Comparison of ENCODE assay signal across 23 cellular contexts in the genomic region with DNA sequence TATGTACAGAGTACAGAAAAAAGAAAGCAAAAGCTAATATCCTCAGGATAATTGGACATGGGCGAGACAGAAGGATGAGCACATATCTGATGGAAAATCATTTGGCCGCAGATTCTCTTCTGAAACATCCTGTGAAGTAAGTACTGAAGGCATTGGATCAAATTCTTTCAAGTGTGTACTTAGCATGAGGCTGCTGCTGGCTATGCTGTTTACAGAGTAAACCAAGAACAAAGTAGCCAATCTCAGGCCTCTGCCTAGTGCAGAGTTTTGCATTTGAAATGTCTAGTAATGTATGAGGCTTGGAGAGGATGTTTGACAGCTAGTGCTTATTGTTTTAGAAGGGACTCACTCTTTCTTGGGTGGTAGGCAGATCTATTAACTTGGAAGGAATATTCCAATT.
"Had no signal": no experiment of that assay in that cellular context is flagged by ENCODE, and none has a peak within 500 bp of the region (broad histone marks: within the 10 kb centered on the region; RNA-seq: fewer than 3 reads in every experiment).

No MANE protein-coding gene starts in this region.

- H3K36me3 ChIP-seq: adrenal gland, SJSA1 had no signal

- DNase-seq: activated CD4-positive, alpha-beta T cell treated with anti-CD3 and anti-CD28 coated beads for 4 hours; activated CD8-positive, alpha-beta memory T cell treated with anti-CD3 and anti-CD28 coated beads, Interleukin-2, amount 50 U/mL, for 4 hours; activated CD8-positive, alpha-beta T cell treated with anti-CD3 and anti-CD28 coated beads for 36 hours; activated gamma-delta T cell treated with Interleukin-2 at 50 U/mL for 16 hours; activated naive CD4-positive, alpha-beta T cell treated with anti-CD3 and anti-CD28 coated beads, Interleukin-2, amount 50 U/mL, for 16 hours; activated naive CD8-positive, alpha-beta T cell treated with anti-CD3 and anti-CD28 coated beads, Interleukin-2, amount 10 ng/mL, durations not matched to agents 7 days and 5 days; activated T-cell treated with anti-CD3 and anti-CD28 coated beads, Interleukin-2, amount 50 U/mL, for 72 hours; adrenal gland; anterior cingulate cortex; cerebellar nuclear complex; NCI-H1048; NCI-H146; NCI-H187 treated with DMSO at 0.1 percent for 48 hours; NCI-H2081 treated with DMSO at 0.1 percent for 48 hours; NCI-H2171 treated with DMSO at 0.1 percent for 48 hours; NCI-H446; NCI-H524; NCI-H82; SHP77; SW 1271 had no signal

- ATAC-seq: activated CD4-positive, CD25-positive, alpha-beta regulatory T cell treated with anti-CD3 and anti-CD28 coated beads, Interleukin-2, amount 50 U/mL, for 24 hours; activated CD8-positive, alpha-beta T cell treated with anti-CD3 and anti-CD28 coated beads for 36 hours; activated T-cell treated with anti-CD3 and anti-CD28 coated beads, Interleukin-2, amount 50 U/mL, for 72 hours; SK-N-SH treated with all-trans-retinoic acid at 6 μM for 48 hours had no signal

- H3K9me3 ChIP-seq: adrenal gland, SJSA1 had no signal

- H3K27me3 ChIP-seq: adrenal gland, SJSA1 had no signal

- H3K4me3 ChIP-seq: adrenal gland, SJSA1 had no signal
